15 cellular contexts compared by ENCODE assay signal in the genomic region with DNA sequence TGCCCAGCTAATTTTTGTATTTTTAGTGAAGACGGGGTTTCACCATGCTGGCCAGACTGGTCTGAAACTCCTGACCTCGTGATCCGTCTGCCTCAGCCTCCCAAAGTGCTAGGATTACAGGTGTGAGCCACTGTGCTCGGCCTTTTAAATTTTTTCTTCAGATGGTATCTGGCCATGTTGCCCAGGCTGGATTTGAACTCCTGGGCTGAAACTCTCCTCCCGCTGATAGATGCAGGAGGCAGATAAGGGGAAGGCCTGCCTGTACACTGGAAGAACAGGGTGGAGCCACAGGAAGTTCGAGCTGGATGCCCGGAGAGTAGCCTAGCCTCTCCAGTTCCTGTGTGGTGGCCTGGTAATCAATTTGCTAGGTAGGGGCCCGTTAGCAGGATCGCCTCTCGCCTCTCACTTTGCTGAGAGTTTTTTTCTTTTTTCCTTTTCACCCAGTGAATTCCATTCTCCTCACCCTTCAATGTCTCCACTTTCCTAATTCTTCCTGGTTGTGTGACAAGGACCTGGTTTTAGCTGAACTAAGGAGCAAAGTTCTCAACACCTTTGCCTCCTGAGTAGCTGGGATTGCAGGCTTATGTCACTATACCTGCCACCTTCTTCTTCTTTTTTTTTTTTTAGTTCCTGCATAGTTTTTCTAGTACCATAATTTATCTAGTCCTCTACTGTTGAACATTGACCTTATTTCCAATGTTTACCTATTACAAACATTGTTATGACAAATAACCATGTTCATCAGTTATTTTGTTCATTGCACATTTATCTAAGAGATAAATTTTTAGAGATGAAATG. TPM values are rescaled to one million over a fixed set of nuclear protein-coding genes. Genes with fewer than 3 reads are reported as not detected.
DNase-seq lines count a peak whose midpoint lies in the region; ATAC-seq and TF ChIP-seq lines count a peak whose summit lies in the region.
"Had no signal": no experiment of that assay in that cellular context is flagged by ENCODE, and none has a peak within 500 bp of the region (broad histone marks: within the 10 kb centered on the region; RNA-seq: fewer than 3 reads in every experiment).

No MANE protein-coding gene starts in this region.

- H3K9ac ChIP-seq in IMR-90 (ENCODE audit: low read depth, low read length): no peak overlapping the region
- no peak overlapping the region for H3K9ac ChIP-seq in liver (ENCODE audit: low read depth in 1 of 2, low read length in 2 of 2)

- H3K4ac ChIP-seq in IMR-90 (ENCODE audit: low read depth, low read length): no peak overlapping the region

- CTCF ChIA-PET in IMR-90 (lab: Yijun Ruan, JAX): no interaction called here

- no peaks in the 10 kb centered on the region for H3K27me3 Mint-ChIP-seq in central memory CD8-positive, alpha-beta T cell
- no peaks in the 10 kb centered on the region for H3K27me3 Mint-ChIP-seq in stimulated activated memory B cell treated with anti-CD40 and anti-IgM and Interleukin-4, amounts not matched to agents 10 μg/mL and 1 μg/mL and 100 μg/mL, for 72 hours
- H3K27me3 Mint-ChIP-seq: B cell; CD4-positive, alpha-beta memory T cell had no signal

- H2AFZ ChIP-seq in IMR-90 (replicated peaks; ENCODE audit: low read length, poor library complexity): peak overlapping the region; percentile 12

- WGBS in IMR-90 (ENCODE audit: extremely low coverage in 2 of 2, insufficient read length in 1 of 2), 2 experiments: 88% methylated on average over 4 of the region's 10 CpGs; no CpG with 5 or more reads in 1 of the 2 experiments
- WGBS in liver: 76% methylated on average over 10 of the region's 10 CpGs

- H3K27ac ChIP-seq in IMR-90 (ENCODE audit: insufficient read depth, low read length) (no peak overlapping the region), liver (ENCODE audit: low read depth in 1 of 2, low read length in 2 of 2) (no peak overlapping the region)

- H3K9me3 ChIP-seq in IMR-90 (ENCODE audit: control insufficient read depth, insufficient read depth, low read length) (no peaks in the 10 kb centered on the region), liver (ENCODE audit: control insufficient read depth in 4 of 4, low read length in 3 of 4) (no peaks in the 10 kb centered on the region)

- no peak overlapping the region for H4K91ac ChIP-seq in IMR-90 (ENCODE audit: insufficient read depth, low read depth, low read length)

- no peak overlapping the region for H3K4me2 ChIP-seq in IMR-90 (ENCODE audit: low read depth, low read length)

- TF ChIP-seq RAD21 in IMR-90 (IDR thresholded peaks at IDR 0.05; ENCODE audit: low read length) (no peak), liver (IDR thresholded peaks at IDR 0.05) (no peak)

- POLR2A ChIA-PET in IMR-90 (lab: Charles Lee; ENCODE audit: unreplicated experiment): no interaction called here

- ATAC-seq in IMR-90 (ENCODE audit: low read depth): no peak
- no peak for ATAC-seq in central memory CD8-positive, alpha-beta T cell (replicated peaks; ENCODE audit: extremely low read depth, poor library complexity, severe bottlenecking)
- no peak for ATAC-seq in stimulated activated memory B cell treated with anti-CD40 and anti-IgM and Interleukin-4, amounts not matched to agents 10 μg/mL and 1 μg/mL and 100 μg/mL, for 72 hours
- ATAC-seq: PC-3 had no signal

- no peak overlapping the region for H4K5ac ChIP-seq in IMR-90 (ENCODE audit: low read depth, low read length)

- no peak overlapping the region for H2BK5ac ChIP-seq in IMR-90 (ENCODE audit: low read depth, low read length, poor library complexity, severe bottlenecking)

- H3K56ac ChIP-seq in IMR-90 (ENCODE audit: extremely low read depth, insufficient read depth, low read length): no peak overlapping the region

- no peaks in the 10 kb centered on the region for H3K79me1 ChIP-seq in IMR-90 (ENCODE audit: low read depth in 1 of 2, low read length in 2 of 2)

- H3K4me1 Mint-ChIP-seq in central memory CD8-positive, alpha-beta T cell: peaks cover 16% of the 10 kb centered on the region
- H3K4me1 Mint-ChIP-seq in stimulated activated memory B cell treated with anti-CD40 and anti-IgM and Interleukin-4, amounts not matched to agents 10 μg/mL and 1 μg/mL and 100 μg/mL, for 72 hours: peaks cover 10% of the 10 kb centered on the region
- H3K4me1 Mint-ChIP-seq: CD4-positive, alpha-beta memory T cell had no signal

- peak overlapping the region; percentile 75 for H3K27ac Mint-ChIP-seq in central memory CD8-positive, alpha-beta T cell (ENCODE audit: low read depth)
- H3K27ac Mint-ChIP-seq in stimulated activated memory B cell treated with anti-CD40 and anti-IgM and Interleukin-4, amounts not matched to agents 10 μg/mL and 1 μg/mL and 100 μg/mL, for 72 hours: peak overlapping the region; percentile 18
- H3K27ac Mint-ChIP-seq: B cell; CD4-positive, alpha-beta memory T cell had no signal

- H3K27me3 ChIP-seq in IMR-90 (ENCODE audit: control insufficient read depth, insufficient read depth, low read length): no peaks in the 10 kb centered on the region
- no peaks in the 10 kb centered on the region for H3K27me3 ChIP-seq in liver (ENCODE audit: control insufficient read depth in 4 of 4, insufficient read depth in 4 of 4, low read length in 3 of 4)

- intact Hi-C loops in IMR-90 (cut with micrococcal nuclease): no loop called here

- no peak for TF ChIP-seq CTCF in IMR-90 (conservative IDR thresholded peaks at IDR 0.05; ENCODE audit: low read depth, low read length)
- no peak for TF ChIP-seq CTCF in liver (IDR thresholded peaks at IDR 0.05; ENCODE audit: low read depth, low read length, missing input control)

- no peak overlapping the region for H2BK120ac ChIP-seq in IMR-90 (ENCODE audit: low read depth, low read length)

- H3K4me3 ChIP-seq in IMR-90 (ENCODE audit: insufficient read depth, low read depth, low read length) (no peak overlapping the region), liver (ENCODE audit: low read depth in 1 of 3, low read length in 3 of 3) (no peak overlapping the region)

- dilution Hi-C loops in IMR-90 (cut with HindIII; ENCODE audit: low sequenced_read_pairs, unreplicated experiment): no loop called here

- no peak overlapping the region for H2AK5ac ChIP-seq in IMR-90 (ENCODE audit: low read depth, low read length)

- peaks cover 4% of the 10 kb centered on the region for H3K36me3 Mint-ChIP-seq in central memory CD8-positive, alpha-beta T cell (ENCODE audit: insufficient read depth)
- H3K36me3 Mint-ChIP-seq in stimulated activated memory B cell treated with anti-CD40 and anti-IgM and Interleukin-4, amounts not matched to agents 10 μg/mL and 1 μg/mL and 100 μg/mL, for 72 hours: no peaks in the 10 kb centered on the region
- H3K36me3 Mint-ChIP-seq: CD4-positive, alpha-beta memory T cell had no signal

- no peak overlapping the region for H2AK9ac ChIP-seq in IMR-90 (replicated peaks; ENCODE audit: low read depth, low read length, poor library complexity)

- in situ Hi-C loops in IMR-90 (cut with MboI; ENCODE audit: low sequenced_read_pairs): no loop called here

- DNase-seq in IMR-90 (no peak), C1 segment of cervical spinal cord (lab: John Stamatoyannopoulos, UW) (no peak), T-helper 9 cell (no peak), GF-D8 (lab: John Stamatoyannopoulos, UW) (no peak)
- no peak for DNase-seq in central memory CD8-positive, alpha-beta T cell (ENCODE audit: low spot score in 2 of 2)
- DNase-seq: CD4-positive, alpha-beta memory T cell; Karpas-422; NCI-H1105 treated with DMSO at 0.1 percent for 48 hours; NCI-H187; NCI-H446; PC-3; SHP77 had no signal

- TF ChIP-seq POLR2A in IMR-90 (IDR thresholded peaks at IDR 0.05; ENCODE audit: low read depth, low read length): no peak

- H3K36me3 ChIP-seq in IMR-90 (ENCODE audit: control insufficient read depth, insufficient read depth, low read length) (no peaks in the 10 kb centered on the region), liver (ENCODE audit: control insufficient read depth in 4 of 4, insufficient read depth in 3 of 4, low read depth in 1 of 4, low read length in 3 of 4) (no peaks in the 10 kb centered on the region)

- H3K14ac ChIP-seq in IMR-90 (replicated peaks; ENCODE audit: low read depth, low read length): no peak overlapping the region

- H3K9me1 ChIP-seq in IMR-90 (ENCODE audit: insufficient read depth, low read length): no peaks in the 10 kb centered on the region

- H4K20me1 ChIP-seq in IMR-90 (ENCODE audit: insufficient read depth, low read length): no peaks in the 10 kb centered on the region

- H2BK20ac ChIP-seq in IMR-90 (ENCODE audit: low read depth, low read length): 0 out of 2 replicates have a peak overlapping the region, but pooled peaks have one; percentile 6

- no peak overlapping the region for H3K23ac ChIP-seq in IMR-90 (ENCODE audit: low read depth, low read length)

- H3K4me3 Mint-ChIP-seq in central memory CD8-positive, alpha-beta T cell: no peak overlapping the region
- H3K4me3 Mint-ChIP-seq in stimulated activated memory B cell treated with anti-CD40 and anti-IgM and Interleukin-4, amounts not matched to agents 10 μg/mL and 1 μg/mL and 100 μg/mL, for 72 hours: no peak overlapping the region
- H3K4me3 Mint-ChIP-seq: B cell; CD4-positive, alpha-beta memory T cell had no signal

- no peak overlapping the region for H2BK15ac ChIP-seq in IMR-90 (ENCODE audit: low read depth, low read length)

- no peaks in the 10 kb centered on the region for H3K9me3 Mint-ChIP-seq in central memory CD8-positive, alpha-beta T cell
- H3K9me3 Mint-ChIP-seq in stimulated activated memory B cell treated with anti-CD40 and anti-IgM and Interleukin-4, amounts not matched to agents 10 μg/mL and 1 μg/mL and 100 μg/mL, for 72 hours: no peaks in the 10 kb centered on the region
- H3K9me3 Mint-ChIP-seq: CD4-positive, alpha-beta memory T cell had no signal

- H3K4me1 ChIP-seq in IMR-90 (ENCODE audit: control insufficient read depth, insufficient read depth, low read length) (no peaks in the 10 kb centered on the region), liver (ENCODE audit: control insufficient read depth in 4 of 4, insufficient read depth in 4 of 4, low read length in 3 of 4) (peaks cover 0 to 12% (median 6%) of the 10 kb centered on the region in 4 donors)

- no peak overlapping the region for H4K8ac ChIP-seq in IMR-90 (ENCODE audit: low read depth in 2 of 2, low read length in 2 of 2)

- BruUV-seq in IMR-90 (replicated peaks; lab: Mats Ljungman, UMichigan): no TSS peak

- no peak overlapping the region for H3K18ac ChIP-seq in IMR-90 (ENCODE audit: low read depth, low read length)

TF ChIP-seq in IMR-90, 13 proteins besides CTCF, POLR2A, EP300 and RAD21 (continues in another document):
- TF ChIP-seq CHD1 (IDR thresholded peaks at IDR 0.05; ENCODE audit: low read depth, low read length): no peak

RNA-seq across cellular contexts. Expression of a gene that starts 19.4 kb away (rescaled TPM):
- total RNA-seq in IMR-90 (2012; rRNA removed) (94.6 and 103 TPM in 2 replicates), liver (10 to 100 TPM; 32.1 to 85.3 TPM)
- polyA plus RNA-seq in IMR-90 (2012; rRNA removed) (8.8 and 12.7 TPM in 2 replicates), liver (10 to 100 TPM; 14.3 to 19.6 TPM)
- polyA plus RNA-seq in IMR-90 (2012; cell fraction: cytosol; rRNA removed): 5.0 and 7.6 TPM in 2 replicates
- 5.1 and 11.9 TPM in 2 replicates for polyA plus RNA-seq in IMR-90 (2012; cell fraction: nucleus; rRNA removed; ENCODE audit: low replicate concordance)

RNA-seq across cellular contexts. Expression of a gene that starts 40.5 kb away (rescaled TPM):
- total RNA-seq in IMR-90 (2012; rRNA removed): 194 and 210 TPM in 2 replicates
- polyA plus RNA-seq in IMR-90 (2012; rRNA removed): 135 and 138 TPM in 2 replicates
- polyA plus RNA-seq in IMR-90 (2012; cell fraction: cytosol; rRNA removed): 116 and 153 TPM in 2 replicates
- polyA plus RNA-seq in IMR-90 (2012; cell fraction: nucleus; rRNA removed; ENCODE audit: low replicate concordance): 77.9 and 122 TPM in 2 replicates
- 100 to 1,000 TPM; 105 to 122 TPM for total RNA-seq in liver
- polyA plus RNA-seq in liver: 100 to 1,000 TPM in 1 of 2 donors, 10 to 100 TPM in 1; 56.0 to 138 TPM
